In the genomic region with DNA sequence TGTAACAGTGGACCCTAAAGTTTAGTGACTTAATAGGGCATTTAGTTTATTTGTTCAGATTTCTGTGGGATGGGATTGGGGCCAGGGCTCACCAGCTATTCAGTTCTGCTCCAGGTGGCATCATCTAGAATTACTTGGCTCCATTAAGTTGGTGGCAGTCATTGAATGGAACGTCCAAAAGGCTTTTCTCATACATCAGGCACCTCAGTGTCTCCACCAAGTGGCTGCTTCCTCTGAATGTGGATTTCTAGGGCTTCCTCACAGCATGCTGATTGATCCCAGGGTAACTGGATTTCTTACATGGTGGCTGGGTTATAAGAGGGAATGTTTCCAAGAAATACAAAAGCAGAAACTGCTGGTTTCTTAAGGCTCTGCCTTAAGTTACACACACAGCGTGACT, we compare ENCODE assay signal across 11 cellular contexts. TPM values are rescaled to one million over a fixed set of nuclear protein-coding genes. Genes with fewer than 3 reads are reported as not detected.
DNase-seq lines count a peak whose midpoint lies in the region; ATAC-seq and TF ChIP-seq lines count a peak whose summit lies in the region.
"Had no signal": no experiment of that assay in that cellular context is flagged by ENCODE, and none has a peak within 500 bp of the region (broad histone marks: within the 10 kb centered on the region; RNA-seq: fewer than 3 reads in every experiment).

No MANE protein-coding gene starts in this region.

- no peak for TF ChIP-seq CTCF in HEK293 (tag by site-specific recombination; IDR thresholded peaks at IDR 0.05)
- TF ChIP-seq CTCF in RWPE2 (IDR thresholded peaks at IDR 0.05; ENCODE audit: poor library complexity, severe bottlenecking): peak; percentile 29

- no peaks in the 10 kb centered on the region for H3K27me3 ChIP-seq in RWPE2 (ENCODE audit: insufficient read depth, poor library complexity, severe bottlenecking)
- H3K27me3 ChIP-seq: heart left ventricle had no signal

- intact Hi-C loops in Right ventricle myocardium inferior (cut with DNase I): no loop called here

- H3K4me1 ChIP-seq in HEK293 (ENCODE audit: control insufficient read depth, insufficient read depth, low read length) (no peaks in the 10 kb centered on the region), RWPE2 (ENCODE audit: insufficient read depth, poor library complexity, severe bottlenecking) (no peaks in the 10 kb centered on the region)

- no peak overlapping the region for H3K4me3 ChIP-seq in HEK293 (ENCODE audit: low read depth, low read length)
- H3K4me3 ChIP-seq in RWPE2 (ENCODE audit: severe bottlenecking): no peak overlapping the region
- H3K4me3 ChIP-seq: heart left ventricle had no signal

- peak; percentile 25 for DNase-seq in D341Med (ENCODE audit: low spot score)
- DNase-seq in RWPE2 (ENCODE audit: low spot score): no peak
- DNase-seq in iPS-NIHi7 (ENCODE audit: extremely low spot score): peak; percentile 50
- no peak for DNase-seq in Right ventricle myocardium inferior (ENCODE audit: missing footprints)
- DNase-seq: activated CD4-positive, alpha-beta T cell treated with anti-CD3 and anti-CD28 coated beads for 1 hour; heart left ventricle; occipital lobe had no signal

- POLR2A ChIA-PET in HEK293 (lab: Yijun Ruan, JAX): interaction anchor here (1.0 kb wide), 1 partner anchor 34 kb away, joined by 3 read pairs; no protein-coding TSS in a partner anchor

- CTCF ChIA-PET in HEK293 (lab: Yijun Ruan, JAX): interaction anchor here (0.6 to 1.2 kb wide), 6 partner anchors 14 to 743 kb away, joined by 3 to 7 read pairs (median 4); no protein-coding TSS in a partner anchor

- ATAC-seq in RWPE2 (ENCODE audit: low read depth) (no peak), HG02642 (IDR thresholded peaks at IDR 0.05; ENCODE audit: poor library complexity, unreplicated experiment) (no peak), HG03460 (IDR thresholded peaks at IDR 0.05; ENCODE audit: unreplicated experiment) (no peak), HG03025 (IDR thresholded peaks at IDR 0.05; ENCODE audit: low FRiP score, unreplicated experiment) (no peak), Right ventricle myocardium inferior (no peak)
- ATAC-seq: heart left ventricle had no signal

- H3K9me3 ChIP-seq in HEK293 (ENCODE audit: control insufficient read depth, insufficient read depth, low read depth, low read length): no peaks in the 10 kb centered on the region
- no peaks in the 10 kb centered on the region for H3K9me3 ChIP-seq in RWPE2 (ENCODE audit: severe bottlenecking)
- H3K9me3 ChIP-seq: heart left ventricle had no signal

- H3K27ac ChIP-seq in HEK293 (ENCODE audit: extremely low read depth, low read depth, low read length) (no peak overlapping the region), RWPE2 (ENCODE audit: poor library complexity, severe bottlenecking) (no peak overlapping the region)
- H3K27ac ChIP-seq: heart left ventricle had no signal

- no peaks in the 10 kb centered on the region for H3K36me3 ChIP-seq in HEK293 (ENCODE audit: control insufficient read depth in 2 of 2, insufficient read depth in 1 of 2, low read length in 2 of 2)
- H3K36me3 ChIP-seq in RWPE2 (ENCODE audit: low read depth): 0 out of 2 replicates have a peak, but pooled peaks cover 4% of the 10 kb centered on the region

TF ChIP-seq in HEK293, 187 proteins besides CTCF, POLR2A, EP300 and RAD21:
- no peak for TF ChIP-seq ZNF548 (tag by site-specific recombination; IDR thresholded peaks at IDR 0.05)
- TF ChIP-seq BCL11A (tag by site-specific recombination; IDR thresholded peaks at IDR 0.05; ENCODE audit: low read depth): no peak
- TF ChIP-seq ZFP69B (tag by site-specific recombination; IDR thresholded peaks at IDR 0.05): no peak
- no peak for TF ChIP-seq ZSCAN30 (tag by site-specific recombination; IDR thresholded peaks at IDR 0.05)
- no peak for TF ChIP-seq ZNF221 (tag by site-specific recombination; IDR thresholded peaks at IDR 0.05; ENCODE audit: borderline replicate concordance)
- TF ChIP-seq ZNF174 (tag by site-specific recombination; IDR thresholded peaks at IDR 0.05): no peak
- TF ChIP-seq MZF1 (tag by site-specific recombination; IDR thresholded peaks at IDR 0.05; ENCODE audit: borderline replicate concordance): peak; percentile 43; the same call in 1 of the 2 replicates
- TF ChIP-seq ZNF560 (tag by site-specific recombination; IDR thresholded peaks at IDR 0.05; ENCODE audit: borderline replicate concordance): no peak
- no peak for TF ChIP-seq ZNF10 (tag by site-specific recombination; IDR thresholded peaks at IDR 0.05)

RNA-seq across cellular contexts. Expression of a gene that starts 34.7 kb away (rescaled TPM):
- 48.9 TPM for total RNA-seq in Right ventricle myocardium inferior

Comparison
In these comparisons a context has a peak if more than half of its experiments do, and no peak if none do; other contexts are left out.
1. DNase-seq: peak in D341Med (single experiment) and iPS-NIHi7 (single experiment); none in RWPE2 (single experiment) and Right ventricle myocardium inferior (single experiment).